Comparison of ENCODE assay signal across 11 cellular contexts in genomic region chr3:73192036-73192738, GRCh38.
DNase-seq lines count a peak whose midpoint lies in the region; ATAC-seq, FAIRE-seq and TF ChIP-seq lines count a peak whose summit lies in the region.
"Had no signal": no experiment of that assay in that cellular context is flagged by ENCODE, and none has a peak within 500 bp of the region (broad histone marks: within the 10 kb centered on the region; RNA-seq: fewer than 3 reads in every experiment).

No MANE protein-coding gene starts in this region.

- TF ChIP-seq CTCF in DOHH2 (IDR thresholded peaks at IDR 0.05; ENCODE audit: low read depth, low read length, poor library complexity, severe bottlenecking), result peak; percentile 34
- peak; percentile 23; the same call in 1 of the 2 replicates for TF ChIP-seq CTCF in HFFc6 (IDR thresholded peaks at IDR 0.05)

- peaks cover 9% of the 10 kb centered on the region; the same call in 1 of the 2 replicates for H3K4me1 Mint-ChIP-seq in HFFc6 (ENCODE audit: low read depth)
- no peaks in the 10 kb centered on the region for H3K4me1 Mint-ChIP-seq in activated naive CD8-positive, alpha-beta T cell treated with anti-CD3 and anti-CD28 coated beads for 36 hours

- no peak overlapping the region for H3K4me3 ChIP-seq in DOHH2 (ENCODE audit: low read length)
- no peak overlapping the region for H3K4me3 ChIP-seq in iPS DF 6.9 (ENCODE audit: low read length)
- H3K4me3 ChIP-seq: right atrium auricular region, uterus had no signal

- DNase-seq in HFFc6, result no peak
- peak; percentile 85 for DNase-seq in SK-N-DZ (ENCODE audit: low spot score)
- peak; percentile 61 for DNase-seq in iPS DF 6.9 (ENCODE audit: low read depth, low spot score)
- DNase-seq in activated naive CD8-positive, alpha-beta T cell treated with anti-CD3 and anti-CD28 coated beads for 36 hours, result no peak
- no peak for DNase-seq in GM19239 (ENCODE audit: insufficient read length, low spot score)
- DNase-seq: KG1 had no signal

- no peaks in the 10 kb centered on the region for H3K79me2 ChIP-seq in DOHH2 (ENCODE audit: control insufficient read depth, low read length)

- peaks cover 1% of the 10 kb centered on the region; the same call in 1 of the 2 replicates for H3K27me3 ChIP-seq in DOHH2 (ENCODE audit: control insufficient read depth, low read length)
- no peaks in the 10 kb centered on the region for H3K27me3 ChIP-seq in iPS DF 6.9 (ENCODE audit: control insufficient read depth, insufficient read depth, low read length)
- H3K27me3 ChIP-seq: right atrium auricular region, uterus had no signal

- H3K4me1 ChIP-seq in DOHH2 (ENCODE audit: control insufficient read depth, low read length) (no peaks in the 10 kb centered on the region), iPS DF 6.9 (ENCODE audit: control insufficient read depth, insufficient read depth, low read length) (no peaks in the 10 kb centered on the region)
- H3K4me1 ChIP-seq: right atrium auricular region, uterus had no signal

- no peaks in the 10 kb centered on the region for H3K36me3 Mint-ChIP-seq in HFFc6 (ENCODE audit: low read depth)
- no peaks in the 10 kb centered on the region for H3K36me3 Mint-ChIP-seq in activated naive CD8-positive, alpha-beta T cell treated with anti-CD3 and anti-CD28 coated beads for 36 hours
- H3K36me3 Mint-ChIP-seq: mesothelial cell of epicardium had no signal

- no CpG with 5 or more reads among the region's 7 CpGs for WGBS in iPS DF 6.9 (ENCODE audit: insufficient coverage, insufficient read length)

- no peaks in the 10 kb centered on the region; the same call in 1 of the 2 replicates for H3K9me3 Mint-ChIP-seq in HFFc6
- H3K9me3 Mint-ChIP-seq in activated naive CD8-positive, alpha-beta T cell treated with anti-CD3 and anti-CD28 coated beads for 36 hours, result peaks cover 9% of the 10 kb centered on the region

- H3F3A ChIP-seq in DOHH2 (ENCODE audit: control insufficient read depth, insufficient read depth), result no peaks in the 10 kb centered on the region

- H3K27ac ChIP-seq in DOHH2 (ENCODE audit: low read depth, low read length), result no peak overlapping the region
- no peak overlapping the region for H3K27ac ChIP-seq in iPS DF 6.9 (ENCODE audit: low read length)
- H3K27ac ChIP-seq: right atrium auricular region, uterus had no signal

- H3K27ac Mint-ChIP-seq in HFFc6, result no peak overlapping the region
- H3K27ac Mint-ChIP-seq in activated naive CD8-positive, alpha-beta T cell treated with anti-CD3 and anti-CD28 coated beads for 36 hours, result no peak overlapping the region
- H3K27ac Mint-ChIP-seq: mesothelial cell of epicardium had no signal

- H3K36me3 ChIP-seq in DOHH2 (ENCODE audit: control insufficient read depth, low read length) (no peaks in the 10 kb centered on the region), iPS DF 6.9 (ENCODE audit: control insufficient read depth, insufficient read depth, low read length) (no peaks in the 10 kb centered on the region)
- H3K36me3 ChIP-seq: right atrium auricular region, uterus had no signal

- no peak overlapping the region for H3K4me2 ChIP-seq in DOHH2 (ENCODE audit: low read length)

- no peak overlapping the region for H3K4me3 Mint-ChIP-seq in HFFc6
- no peak overlapping the region for H3K4me3 Mint-ChIP-seq in activated naive CD8-positive, alpha-beta T cell treated with anti-CD3 and anti-CD28 coated beads for 36 hours
- H3K4me3 Mint-ChIP-seq: mesothelial cell of epicardium had no signal

- peaks cover 3% of the 10 kb centered on the region for H3K27me3 Mint-ChIP-seq in HFFc6 (ENCODE audit: insufficient read depth)
- H3K27me3 Mint-ChIP-seq in activated naive CD8-positive, alpha-beta T cell treated with anti-CD3 and anti-CD28 coated beads for 36 hours, result peaks cover 6% of the 10 kb centered on the region

- FAIRE-seq in GM19239 (lab: Jason Lieb, UNC), result no peak

- ATAC-seq in HG02852 (IDR thresholded peaks at IDR 0.05; ENCODE audit: unreplicated experiment), result no peak

- no peaks in the 10 kb centered on the region for H4K20me1 ChIP-seq in DOHH2 (ENCODE audit: control insufficient read depth, insufficient read depth, low read depth, low read length)

- H3K9me3 ChIP-seq in DOHH2 (ENCODE audit: control insufficient read depth, insufficient read depth, low read length) (no peaks in the 10 kb centered on the region), iPS DF 6.9 (ENCODE audit: control insufficient read depth, insufficient read depth, low read length) (no peaks in the 10 kb centered on the region)
- H3K9me3 ChIP-seq: uterus had no signal

- no peaks in the 10 kb centered on the region for H3K9me2 ChIP-seq in DOHH2 (replicated peaks; ENCODE audit: control insufficient read depth, low read length)

Comparison
In these comparisons a context has a peak if more than half of its experiments do, and no peak if none do; other contexts are left out.
1. DNase-seq: peak in SK-N-DZ (single experiment) and iPS DF 6.9 (single experiment); none in HFFc6 (single experiment), activated naive CD8-positive, alpha-beta T cell treated with anti-CD3 and anti-CD28 coated beads for 36 hours (single experiment) and GM19239 (single experiment).